In the genomic region with DNA sequence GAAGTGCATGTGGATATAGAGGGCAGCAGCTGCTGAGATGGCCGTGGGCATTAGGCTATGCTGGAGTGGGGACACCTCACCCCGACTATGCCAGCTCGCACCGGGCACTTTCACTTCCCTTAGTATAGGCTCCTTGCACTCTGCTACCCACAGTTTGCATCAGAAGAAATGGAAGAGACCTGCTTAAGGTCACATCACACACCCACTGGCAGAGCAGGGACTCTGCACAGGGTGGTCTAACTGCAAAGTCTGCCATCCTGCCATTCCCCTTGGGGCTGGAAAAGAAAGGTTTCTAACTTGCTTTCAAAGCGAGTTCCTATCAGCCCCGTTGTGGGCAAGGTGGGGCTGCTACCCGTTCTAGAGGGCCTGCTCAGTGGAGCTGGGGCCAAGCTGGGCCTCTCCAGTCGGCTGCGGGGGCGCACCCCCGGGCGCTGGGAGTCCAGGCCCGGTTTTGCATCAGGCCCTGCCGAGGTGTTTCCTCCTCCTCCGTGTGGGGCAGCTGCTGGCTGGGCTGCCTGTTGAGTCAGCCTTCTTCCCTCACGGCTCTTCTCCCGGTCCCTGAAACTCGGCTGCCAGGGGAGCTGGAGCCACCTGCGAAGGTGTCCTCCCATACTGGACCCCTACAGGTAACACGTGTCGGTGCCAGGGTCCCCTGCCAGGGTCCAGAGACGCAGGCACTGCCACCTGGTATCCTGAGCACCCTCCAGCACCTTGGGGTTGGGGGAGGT, we compare ENCODE assay signal across 8 cellular contexts. TPM values are rescaled to one million over a fixed set of nuclear protein-coding genes. Genes with fewer than 3 reads are reported as not detected.
A peak's percentile ranks its signal among the peaks of the same experiment; 100 is the strongest.
DNase-seq lines count a peak whose midpoint lies in the region; ATAC-seq and TF ChIP-seq lines count a peak whose summit lies in the region.

A gene with protein sequence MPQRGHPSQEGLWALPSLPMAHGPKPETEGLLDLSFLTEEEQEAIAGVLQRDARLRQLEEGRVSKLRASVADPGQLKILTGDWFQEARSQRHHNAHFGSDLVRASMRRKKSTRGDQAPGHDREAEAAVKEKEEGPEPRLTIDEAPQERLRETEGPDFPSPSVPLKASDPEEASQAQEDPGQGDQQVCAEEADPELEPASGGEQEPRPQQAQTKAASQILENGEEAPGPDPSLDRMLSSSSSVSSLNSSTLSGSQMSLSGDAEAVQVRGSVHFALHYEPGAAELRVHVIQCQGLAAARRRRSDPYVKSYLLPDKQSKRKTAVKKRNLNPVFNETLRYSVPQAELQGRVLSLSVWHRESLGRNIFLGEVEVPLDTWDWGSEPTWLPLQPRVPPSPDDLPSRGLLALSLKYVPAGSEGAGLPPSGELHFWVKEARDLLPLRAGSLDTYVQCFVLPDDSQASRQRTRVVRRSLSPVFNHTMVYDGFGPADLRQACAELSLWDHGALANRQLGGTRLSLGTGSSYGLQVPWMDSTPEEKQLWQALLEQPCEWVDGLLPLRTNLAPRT (plus strand): TSS at position 498 of the 728 bp plus-strand sequence. CDS start 3,313 bp downstream, outside the sequence.

- intact Hi-C loops in mucosa of descending colon (cut with DNase I, micrococcal nuclease), result no loop called here

- peak within 1 kb of the TSS; percentile 9 for H3K4me3 ChIP-seq in mucosa of descending colon

- H3K36me3 ChIP-seq in mucosa of descending colon (ENCODE audit: low read depth), result no peaks in the 10 kb centered on the region

- CTCF ChIA-PET in GM10248 (lab: Yijun Ruan, JAX), result interaction anchor here (0.7 to 9.2 kb wide), 11 partner anchors 9 to 215 kb away, joined by 3 to 112 read pairs (median 4); no protein-coding TSS in a partner anchor

- TF ChIP-seq CTCF in GM10248 (IDR thresholded peaks at IDR 0.05; ENCODE audit: control extremely low read depth, extremely low read depth, low read depth, missing control alignments) (no peak), mucosa of descending colon (IDR thresholded peaks at IDR 0.05) (no peak)

- peak; percentile 83 for DNase-seq in GM10248 (ENCODE audit: extremely low spot score)
- peak; percentile 84 for DNase-seq in NCI-H82 (lab: John Stamatoyannopoulos, UW)
- DNase-seq in activated CD4-positive, alpha-beta T cell treated with anti-CD3 and anti-CD28 coated beads, Interleukin-2, amount 50 U/mL, for 1 hour, result peak; percentile 66
- peak; percentile 58 for DNase-seq in effector CD4-positive, alpha-beta T cell
- peak; percentile 69 to 85 (median 75) for DNase-seq in mucosa of descending colon
- DNase-seq in ureter (ENCODE audit: low spot score), result peak; percentile 78

- no peaks in the 10 kb centered on the region for H3K9me3 ChIP-seq in mucosa of descending colon

- ATAC-seq in HG02943 (IDR thresholded peaks at IDR 0.05; ENCODE audit: low read depth, unreplicated experiment), result peak; percentile 47
- ATAC-seq in mucosa of descending colon, result peak; percentile 87
- no peak for ATAC-seq in GM19035 (IDR thresholded peaks at IDR 0.05; ENCODE audit: unreplicated experiment)

- H3K4me1 ChIP-seq in mucosa of descending colon (ENCODE audit: low read depth), result peaks cover 7% of the 10 kb centered on the region

- POLR2A ChIA-PET in GM10248 (lab: Yijun Ruan, JAX), result no interaction called here

RNA-seq across cellular contexts. Expression of the gene that starts here (rescaled TPM):
- total RNA-seq in mucosa of descending colon (1 to 10 TPM; 4.2 to 9.7 (median 8.7) TPM), ureter (93.6 TPM)
